In genomic region chr11:3642071-3642951, GRCh38 we compare ENCODE assay signal across 8 cellular contexts. TPM values are rescaled to one million over a fixed set of nuclear protein-coding genes. Genes with fewer than 3 reads are reported as not detected.
A peak's percentile ranks its signal among the peaks of the same experiment; 100 is the strongest.
DNase-seq lines count a peak whose midpoint lies in the region; ATAC-seq and TF ChIP-seq lines count a peak whose summit lies in the region.

No MANE protein-coding gene starts in this region.

- H3K4me3 Mint-ChIP-seq in activated T-helper 2 cell treated with anti-CD3 and anti-CD28 coated beads, Interferon-gamma antibody, Interleukin-2, Interleukin-4, amounts not matched to agents 10 μg/mL and 5 μg/mL and 100 μg/mL, durations not matched to agents 14 hours and 24 hours and 36 hours (ENCODE audit: low read depth): peak overlapping the region; percentile 41
- peak overlapping the region; percentile 86 to 90 (median 90) for H3K4me3 Mint-ChIP-seq in nephron

- no peak for TF ChIP-seq CTCF in AG10803 (conservative IDR thresholded peaks at IDR 0.05; ENCODE audit: low read length)
- TF ChIP-seq CTCF in nephron (IDR thresholded peaks at IDR 0.05; ENCODE audit: unreplicated experiment in 3 of 3): no peak

- peak overlapping the region; percentile 57 for H3K4me3 ChIP-seq in AG10803 (ENCODE audit: low read length)

- no peaks in the 10 kb centered on the region for H3K36me3 Mint-ChIP-seq in activated T-helper 2 cell treated with anti-CD3 and anti-CD28 coated beads, Interferon-gamma antibody, Interleukin-2, Interleukin-4, amounts not matched to agents 10 μg/mL and 5 μg/mL and 100 μg/mL, durations not matched to agents 14 hours and 24 hours and 36 hours (ENCODE audit: low read depth)
- H3K36me3 Mint-ChIP-seq in nephron (ENCODE audit: low read depth): no peaks in the 10 kb centered on the region

- ATAC-seq in HG02642 (IDR thresholded peaks at IDR 0.05; ENCODE audit: poor library complexity, unreplicated experiment): peak; percentile 62

- intact Hi-C loops in activated T-helper 2 cell treated with anti-CD3 and anti-CD28 coated beads, Interferon-gamma antibody, Interleukin-2, Interleukin-4, amounts not matched to agents 10 μg/mL and 5 μg/mL and 100 μg/mL, durations not matched to agents 14 hours and 24 hours and 36 hours (cut with micrococcal nuclease): no loop called here

- no peaks in the 10 kb centered on the region for H3K9me3 Mint-ChIP-seq in activated T-helper 2 cell treated with anti-CD3 and anti-CD28 coated beads, Interferon-gamma antibody, Interleukin-2, Interleukin-4, amounts not matched to agents 10 μg/mL and 5 μg/mL and 100 μg/mL, durations not matched to agents 14 hours and 24 hours and 36 hours
- H3K9me3 Mint-ChIP-seq in nephron: peaks cover 6% of the 10 kb centered on the region

- peaks cover 38% of the 10 kb centered on the region for H3K27me3 Mint-ChIP-seq in activated T-helper 2 cell treated with anti-CD3 and anti-CD28 coated beads, Interferon-gamma antibody, Interleukin-2, Interleukin-4, amounts not matched to agents 10 μg/mL and 5 μg/mL and 100 μg/mL, durations not matched to agents 14 hours and 24 hours and 36 hours (ENCODE audit: low read depth)
- H3K27me3 Mint-ChIP-seq in nephron (ENCODE audit: low read depth): peaks cover 14% of the 10 kb centered on the region

- H3K4me1 Mint-ChIP-seq in activated T-helper 2 cell treated with anti-CD3 and anti-CD28 coated beads, Interferon-gamma antibody, Interleukin-2, Interleukin-4, amounts not matched to agents 10 μg/mL and 5 μg/mL and 100 μg/mL, durations not matched to agents 14 hours and 24 hours and 36 hours (ENCODE audit: low read depth): peaks cover 5% of the 10 kb centered on the region
- H3K4me1 Mint-ChIP-seq in nephron: peaks cover 14% of the 10 kb centered on the region

- no peak overlapping the region for H3K27ac Mint-ChIP-seq in activated T-helper 2 cell treated with anti-CD3 and anti-CD28 coated beads, Interferon-gamma antibody, Interleukin-2, Interleukin-4, amounts not matched to agents 10 μg/mL and 5 μg/mL and 100 μg/mL, durations not matched to agents 14 hours and 24 hours and 36 hours
- peak overlapping the region; percentile 4 to 93 (median 85) for H3K27ac Mint-ChIP-seq in nephron

- DNase-seq in AG10803 (ENCODE audit: low read depth): peak; percentile 61
- peak; percentile 65 for DNase-seq in RKO (ENCODE audit: low spot score)
- peak; percentile 64 for DNase-seq in activated T-helper 2 cell treated with anti-CD3 and anti-CD28 coated beads, Interferon-gamma antibody, Interleukin-2, Interleukin-4, amounts not matched to agents 10 μg/mL and 5 μg/mL and 100 μg/mL, durations not matched to agents 14 hours and 24 hours and 36 hours (ENCODE audit: low spot score)
- peak; percentile 30 for DNase-seq in fibroblast of the conjunctiva (ENCODE audit: low read depth)
- peak; percentile 49 to 74 (median 64) for DNase-seq in stimulated activated naive CD4-positive, alpha-beta T cell (lab: John Stamatoyannopoulos, UW)
- DNase-seq in middle frontal gyrus (ENCODE audit: extremely low spot score, low spot score): no peak

RNA-seq across cellular contexts. Expression of gene ART5, which starts 0.5 kb away (rescaled TPM):
- total RNA-seq in activated T-helper 2 cell treated with anti-CD3 and anti-CD28 coated beads, Interferon-gamma antibody, Interleukin-2, Interleukin-4, amounts not matched to agents 10 μg/mL and 5 μg/mL and 100 μg/mL, durations not matched to agents 14 hours and 24 hours and 36 hours: not detected in 2 replicates

RNA-seq across cellular contexts. Expression of gene ART1, which starts 2.6 kb away (rescaled TPM):
- not detected in 2 replicates for total RNA-seq in activated T-helper 2 cell treated with anti-CD3 and anti-CD28 coated beads, Interferon-gamma antibody, Interleukin-2, Interleukin-4, amounts not matched to agents 10 μg/mL and 5 μg/mL and 100 μg/mL, durations not matched to agents 14 hours and 24 hours and 36 hours

RNA-seq across cellular contexts. Expression of gene CHRNA10, which starts 28.9 kb away (rescaled TPM):
- 2.2 and 2.4 TPM in 2 replicates for total RNA-seq in activated T-helper 2 cell treated with anti-CD3 and anti-CD28 coated beads, Interferon-gamma antibody, Interleukin-2, Interleukin-4, amounts not matched to agents 10 μg/mL and 5 μg/mL and 100 μg/mL, durations not matched to agents 14 hours and 24 hours and 36 hours
